Comparison of ENCODE assay signal across 1 cellular context in genomic region chr13:109790951-109791605, GRCh38.
TF ChIP-seq lines count a peak whose summit lies in the region.

No MANE protein-coding gene starts in this region.

TF ChIP-seq in SK-N-SH, 30 proteins besides CTCF, POLR2A, EP300 and RAD21 (continued from another document):
- TF ChIP-seq RCOR1 (IDR thresholded peaks at IDR 0.05; ENCODE audit: low read length) (no peak; the same call in 1 of the 2 replicates), TAF1 (IDR thresholded peaks at IDR 0.05; ENCODE audit: borderline replicate concordance, low read depth, low read length) (no peak), USF1 (IDR thresholded peaks at IDR 0.05; ENCODE audit: borderline replicate concordance, low read depth) (no peak), SMC3 (IDR thresholded peaks at IDR 0.05; ENCODE audit: low read depth, low read length) (peak; percentile 63)
